ENCODE assay signal across 24 cellular contexts in the genomic region with DNA sequence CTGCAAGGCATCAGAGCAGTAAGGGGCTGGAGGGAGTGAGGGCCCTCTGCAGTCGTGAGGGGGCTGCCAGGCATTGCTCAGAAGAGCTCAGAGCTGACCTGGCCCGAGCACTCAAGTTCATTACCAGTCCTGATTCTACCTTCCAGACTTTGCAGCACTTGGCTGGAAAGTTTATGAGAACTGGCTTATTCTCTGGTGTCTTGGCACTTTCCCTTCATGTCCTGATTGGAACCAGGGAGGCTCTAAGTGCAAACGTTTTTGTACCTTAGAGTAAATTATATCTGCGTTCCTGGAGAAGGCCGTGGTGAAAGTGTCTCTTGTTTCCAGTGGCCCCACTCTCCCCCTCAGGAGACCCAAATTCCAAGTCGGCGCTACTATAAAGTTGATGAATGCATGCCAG.
DNase-seq lines count a peak whose midpoint lies in the region; ATAC-seq, FAIRE-seq and TF ChIP-seq lines count a peak whose summit lies in the region.
"Had no signal": no experiment of that assay in that cellular context is flagged by ENCODE, and none has a peak within 500 bp of the region (broad histone marks: within the 10 kb centered on the region; RNA-seq: fewer than 3 reads in every experiment).

No MANE protein-coding gene starts in this region.

- peak; percentile 43; the same call in 2 of the 3 replicates for ATAC-seq in HepG2
- ATAC-seq in right lobe of liver = no peak
- no peak for ATAC-seq in HG02623 (IDR thresholded peaks at IDR 0.05; ENCODE audit: unreplicated experiment)
- no peak for ATAC-seq in aorta (ENCODE audit: low FRiP score)

- CTCF ChIA-PET in HepG2 (lab: Yijun Ruan, JAX; ENCODE audit: low intra/inter-chr PET ratio, low total read pairs) = no interaction called here

- 36% methylated on average over 6 of the region's 7 CpGs for WGBS in HepG2 (ENCODE audit: low lambda C conversion rate)
- WGBS in right lobe of liver (ENCODE audit: insufficient coverage, low coverage, low lambda C conversion rate, missing lambda C conversion rate) = 73% methylated on average over 5 of the region's 7 CpGs
- 78 to 85% methylated on average over 7 of the region's 7 CpGs for WGBS in sigmoid colon, 2 donors
- 13 to 21% methylated on average over 7 of the region's 7 CpGs for WGBS in aorta, 2 donors

- intact Hi-C loops in HepG2 (cut with micrococcal nuclease; ENCODE audit: unreplicated experiment) = no loop called here
- intact Hi-C loops in right lobe of liver (cut with DNase I) = no loop called here
- intact Hi-C loops in sigmoid colon (cut with DNase I) = no loop called here
- intact Hi-C loops in aorta (cut with DNase I) = loop anchor here in 1 of 2 donors (10.0 kb wide), 1 partner anchor 315 kb away; no protein-coding TSS in a partner anchor

- H3K27me3 ChIP-seq in HepG2 (ENCODE audit: control insufficient read depth in 1 of 2, insufficient read depth in 2 of 2, low read length in 2 of 2) (peaks cover 2 to 31% of the 10 kb centered on the region in 2 experiments; a peak in 4 of 5 replicates), right lobe of liver (no peaks in the 10 kb centered on the region), sigmoid colon (no peaks in the 10 kb centered on the region), aorta (ENCODE audit: control insufficient read depth in 1 of 2, insufficient read depth in 2 of 2, low read length in 1 of 2) (no peaks in the 10 kb centered on the region)
- H3K27me3 ChIP-seq: BLaER1 treated with 17β-estradiol and CSF1 and Interleukin-3, amounts not matched to agents 10 nM and 100 nM had no signal

- TF ChIP-seq RAD21 in HepG2 (CRISPR knock-in tag; IDR thresholded peaks at IDR 0.05) = no peak

- in situ Hi-C loops in HepG2 (cut with HindIII; ENCODE audit: extremely low pct_ligation_motif_present, low pct_unique_long_range_greater_than_20kb) = no loop called here

- H2AFZ ChIP-seq in HepG2 (ENCODE audit: low read length) = no peak overlapping the region

- H3K36me3 ChIP-seq in HepG2 (replicated peaks in 1 of 2; ENCODE audit: control insufficient read depth in 1 of 2, insufficient read depth in 2 of 2, low read length in 2 of 2) = no peaks in the 10 kb centered on the region
- H3K36me3 ChIP-seq in right lobe of liver = no peaks in the 10 kb centered on the region
- H3K36me3 ChIP-seq in sigmoid colon = no peaks in the 10 kb centered on the region
- no peaks in the 10 kb centered on the region for H3K36me3 ChIP-seq in aorta (ENCODE audit: control insufficient read depth in 1 of 2, insufficient read depth in 2 of 2, low read length in 1 of 2)
- H3K36me3 ChIP-seq: BE2C; BLaER1 treated with 17β-estradiol and CSF1 and Interleukin-3, amounts not matched to agents 10 nM and 100 nM; HAP-1 had no signal

- no peak overlapping the region for H3K4me3 ChIP-seq in HepG2 (replicated peaks in 1 of 3; ENCODE audit: insufficient read depth in 1 of 3, low read depth in 2 of 3, low read length in 3 of 3)
- H3K4me3 ChIP-seq in right lobe of liver = no peak overlapping the region
- no peak overlapping the region for H3K4me3 ChIP-seq in sigmoid colon
- no peak overlapping the region for H3K4me3 ChIP-seq in aorta (ENCODE audit: low read length in 2 of 2)
- H3K4me3 ChIP-seq: BLaER1 treated with 17β-estradiol and CSF1 and Interleukin-3, amounts not matched to agents 10 nM and 100 nM; HAP-1 had no signal

- H3K9me3 ChIP-seq in HepG2 (ENCODE audit: low read length) = no peaks in the 10 kb centered on the region
- no peaks in the 10 kb centered on the region for H3K9me3 ChIP-seq in right lobe of liver
- H3K9me3 ChIP-seq in sigmoid colon = no peaks in the 10 kb centered on the region
- peaks cover 1% of the 10 kb centered on the region for H3K9me3 ChIP-seq in aorta (ENCODE audit: control insufficient read depth, low read length)
- H3K9me3 ChIP-seq: BE2C, HAP-1 had no signal

- POLR2A ChIA-PET in HepG2 (lab: Yijun Ruan, JAX) = no interaction called here

- BruUV-seq in HepG2 (replicated peaks; lab: Mats Ljungman, UMichigan) = no TSS peak

- TF ChIP-seq EP300 in HepG2 (IDR thresholded peaks at IDR 0.05; ENCODE audit: low read depth in 2 of 2, low read length in 2 of 2) (no peak), HepG2 (CRISPR knock-in tag; IDR thresholded peaks at IDR 0.05; ENCODE audit: borderline replicate concordance) (no peak), sigmoid colon (IDR thresholded peaks at IDR 0.05) (peak in 1 of 4 donors; percentile 46)

- TF ChIP-seq CTCF in HepG2 (CRISPR knock-in tag; IDR thresholded peaks at IDR 0.05) (no peak), right lobe of liver (IDR thresholded peaks at IDR 0.05) (no peak), sigmoid colon (IDR thresholded peaks at IDR 0.05) (no peak)

- no peaks in the 10 kb centered on the region for H3K4me1 ChIP-seq in HepG2 (ENCODE audit: insufficient read depth, low read length)
- H3K4me1 ChIP-seq in right lobe of liver = no peaks in the 10 kb centered on the region
- peaks cover 0 to 22% (median 17%) of the 10 kb centered on the region in 4 donors for H3K4me1 ChIP-seq in sigmoid colon
- no peaks in the 10 kb centered on the region for H3K4me1 ChIP-seq in aorta (ENCODE audit: control insufficient read depth in 1 of 2, insufficient read depth in 2 of 2, low read length in 2 of 2)
- H3K4me1 ChIP-seq: BE2C; BLaER1 treated with 17β-estradiol and CSF1 and Interleukin-3, amounts not matched to agents 10 nM and 100 nM; HAP-1 had no signal

- no peak overlapping the region for H3K4me2 ChIP-seq in HepG2 (ENCODE audit: low read depth, low read length)
- H3K4me2 ChIP-seq: BLaER1 treated with 17β-estradiol and CSF1 and Interleukin-3, amounts not matched to agents 10 nM and 100 nM had no signal

- TF ChIP-seq POLR2A in HepG2 (IDR thresholded peaks at IDR 0.05; ENCODE audit: insufficient read depth in 1 of 2, low read depth in 2 of 2, low read length in 2 of 2) = no peak
- TF ChIP-seq POLR2A in right lobe of liver (IDR thresholded peaks at IDR 0.05) = no peak
- no peak for TF ChIP-seq POLR2A in sigmoid colon (IDR thresholded peaks at IDR 0.05)

- H3K9ac ChIP-seq in HepG2 (ENCODE audit: insufficient read depth, low read depth, low read length) = no peak overlapping the region
- H3K9ac ChIP-seq: BLaER1 treated with 17β-estradiol and CSF1 and Interleukin-3, amounts not matched to agents 10 nM and 100 nM had no signal

- H3K27ac ChIP-seq in HepG2 (ENCODE audit: extremely low read length, insufficient read depth, low read length) (no peak overlapping the region), right lobe of liver (no peak overlapping the region), sigmoid colon (peak overlapping the region in 3 of 4 donors; percentile 13 to 46 (median 25)), aorta (ENCODE audit: low read depth in 1 of 2, low read length in 2 of 2) (no peak overlapping the region)
- H3K27ac ChIP-seq: 22Rv1; BLaER1 treated with 17β-estradiol and CSF1 and Interleukin-3, amounts not matched to agents 10 nM and 100 nM had no signal

- no peak for FAIRE-seq in HepG2 (lab: Jason Lieb, UNC)
- FAIRE-seq: A204.1, GM12891, GM18507, H54 had no signal

- no peaks in the 10 kb centered on the region for H3K79me2 ChIP-seq in HepG2 (ENCODE audit: insufficient read depth, low read length)

- H4K20me1 ChIP-seq in HepG2 (ENCODE audit: insufficient read depth, low read length) = no peaks in the 10 kb centered on the region
- H4K20me1 ChIP-seq: BLaER1 treated with 17β-estradiol and CSF1 and Interleukin-3, amounts not matched to agents 10 nM and 100 nM had no signal

- DNase-seq in HepG2 (ENCODE audit: low spot score) = no peak
- DNase-seq in right lobe of liver = no peak
- DNase-seq in left kidney (ENCODE audit: low read depth, low spot score) = peak; percentile 69
- DNase-seq in sigmoid colon = no peak
- DNase-seq in aorta = no peak
- DNase-seq: ACHN; AML-193; BE2C; Calu3; CD4-positive, alpha-beta memory T cell; COR-L47; DMS53; DMS79 treated with DMSO at 0.1 percent for 48 hours; GF-D8; GOT3; HFFc6 had no signal

TF ChIP-seq in HepG2, 621 proteins besides CTCF, POLR2A, EP300 and RAD21 (continues in another document):
- TF ChIP-seq TARDBP (CRISPR knock-in tag; IDR thresholded peaks at IDR 0.05) (no peak), ZNF605 (CRISPR knock-in tag; IDR thresholded peaks at IDR 0.05) (no peak), ZNF101 (CRISPR knock-in tag; IDR thresholded peaks at IDR 0.05; ENCODE audit: borderline replicate concordance, low read depth) (no peak), ZNF138 (CRISPR knock-in tag; IDR thresholded peaks at IDR 0.05; ENCODE audit: low read depth) (no peak), TBX3 (IDR thresholded peaks at IDR 0.05; ENCODE audit: borderline replicate concordance) (no peak), SAP130 (CRISPR knock-in tag; IDR thresholded peaks at IDR 0.05; ENCODE audit: low read depth) (no peak), EHMT2 (IDR thresholded peaks at IDR 0.05; ENCODE audit: borderline replicate concordance, low read depth, low read length) (no peak), NFATC3 (CRISPR knock-in tag; IDR thresholded peaks at IDR 0.05) (no peak), BRD4 (CRISPR knock-in tag; IDR thresholded peaks at IDR 0.05) (no peak)
- TF ChIP-seq, protein P1, sequence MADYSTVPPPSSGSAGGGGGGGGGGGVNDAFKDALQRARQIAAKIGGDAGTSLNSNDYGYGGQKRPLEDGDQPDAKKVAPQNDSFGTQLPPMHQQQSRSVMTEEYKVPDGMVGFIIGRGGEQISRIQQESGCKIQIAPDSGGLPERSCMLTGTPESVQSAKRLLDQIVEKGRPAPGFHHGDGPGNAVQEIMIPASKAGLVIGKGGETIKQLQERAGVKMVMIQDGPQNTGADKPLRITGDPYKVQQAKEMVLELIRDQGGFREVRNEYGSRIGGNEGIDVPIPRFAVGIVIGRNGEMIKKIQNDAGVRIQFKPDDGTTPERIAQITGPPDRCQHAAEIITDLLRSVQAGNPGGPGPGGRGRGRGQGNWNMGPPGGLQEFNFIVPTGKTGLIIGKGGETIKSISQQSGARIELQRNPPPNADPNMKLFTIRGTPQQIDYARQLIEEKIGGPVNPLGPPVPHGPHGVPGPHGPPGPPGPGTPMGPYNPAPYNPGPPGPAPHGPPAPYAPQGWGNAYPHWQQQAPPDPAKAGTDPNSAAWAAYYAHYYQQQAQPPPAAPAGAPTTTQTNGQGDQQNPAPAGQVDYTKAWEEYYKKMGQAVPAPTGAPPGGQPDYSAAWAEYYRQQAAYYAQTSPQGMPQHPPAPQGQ (CRISPR knock-in tag; IDR thresholded peaks at IDR 0.05; ENCODE audit: borderline replicate concordance) = no peak
- TF ChIP-seq, protein P2, sequence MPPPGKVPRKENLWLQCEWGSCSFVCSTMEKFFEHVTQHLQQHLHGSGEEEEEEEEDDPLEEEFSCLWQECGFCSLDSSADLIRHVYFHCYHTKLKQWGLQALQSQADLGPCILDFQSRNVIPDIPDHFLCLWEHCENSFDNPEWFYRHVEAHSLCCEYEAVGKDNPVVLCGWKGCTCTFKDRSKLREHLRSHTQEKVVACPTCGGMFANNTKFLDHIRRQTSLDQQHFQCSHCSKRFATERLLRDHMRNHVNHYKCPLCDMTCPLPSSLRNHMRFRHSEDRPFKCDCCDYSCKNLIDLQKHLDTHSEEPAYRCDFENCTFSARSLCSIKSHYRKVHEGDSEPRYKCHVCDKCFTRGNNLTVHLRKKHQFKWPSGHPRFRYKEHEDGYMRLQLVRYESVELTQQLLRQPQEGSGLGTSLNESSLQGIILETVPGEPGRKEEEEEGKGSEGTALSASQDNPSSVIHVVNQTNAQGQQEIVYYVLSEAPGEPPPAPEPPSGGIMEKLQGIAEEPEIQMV (CRISPR knock-in tag; IDR thresholded peaks at IDR 0.05; ENCODE audit: low read depth) = no peak

Comparison
In these comparisons a context has a peak if more than half of its experiments do, and no peak if none do; other contexts are left out.
1. H3K27ac ChIP-seq: peak in sigmoid colon (3 of 4); none in HepG2 (single experiment), right lobe of liver (0 of 3) and aorta (0 of 2).